1 cellular context compared by ENCODE assay signal in the genomic region with DNA sequence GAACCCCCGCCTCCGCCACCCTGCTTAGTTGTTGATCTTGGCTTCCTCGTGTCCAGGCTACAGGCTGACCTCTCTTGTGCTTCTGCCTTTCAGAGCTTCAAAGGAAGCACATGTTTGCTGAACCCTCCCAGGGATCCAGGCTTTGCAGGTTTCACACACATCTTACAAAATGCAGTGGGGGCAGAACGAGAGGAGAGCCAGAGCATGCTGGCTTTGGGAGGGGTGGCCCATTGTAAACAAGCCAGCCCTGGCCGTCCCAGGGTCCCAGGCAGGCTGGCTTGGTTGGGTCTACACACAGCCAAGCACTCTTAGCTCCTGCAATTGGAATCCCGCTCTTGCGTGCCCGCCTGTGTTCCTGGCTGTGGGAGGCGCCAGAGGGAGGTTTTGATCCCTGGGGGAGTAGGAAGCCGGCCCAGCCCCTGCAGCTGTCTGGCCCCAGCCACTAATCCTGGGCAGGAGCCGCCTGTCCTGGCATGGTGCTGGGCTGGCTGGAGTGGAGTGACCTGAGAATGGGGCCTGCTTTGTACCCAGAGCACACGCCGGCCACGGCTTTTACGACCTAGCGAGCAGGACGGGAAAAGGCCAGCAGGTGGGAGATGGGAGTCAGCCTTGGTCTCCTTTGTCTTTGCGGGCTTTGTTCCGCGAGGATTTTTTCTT.
TF ChIP-seq lines count a peak whose summit lies in the region.

No MANE protein-coding gene starts in this region.

TF ChIP-seq in HepG2, 621 proteins besides CTCF, POLR2A, EP300 and RAD21 (continued from another document and continues in another):
- TF ChIP-seq, protein P1, sequence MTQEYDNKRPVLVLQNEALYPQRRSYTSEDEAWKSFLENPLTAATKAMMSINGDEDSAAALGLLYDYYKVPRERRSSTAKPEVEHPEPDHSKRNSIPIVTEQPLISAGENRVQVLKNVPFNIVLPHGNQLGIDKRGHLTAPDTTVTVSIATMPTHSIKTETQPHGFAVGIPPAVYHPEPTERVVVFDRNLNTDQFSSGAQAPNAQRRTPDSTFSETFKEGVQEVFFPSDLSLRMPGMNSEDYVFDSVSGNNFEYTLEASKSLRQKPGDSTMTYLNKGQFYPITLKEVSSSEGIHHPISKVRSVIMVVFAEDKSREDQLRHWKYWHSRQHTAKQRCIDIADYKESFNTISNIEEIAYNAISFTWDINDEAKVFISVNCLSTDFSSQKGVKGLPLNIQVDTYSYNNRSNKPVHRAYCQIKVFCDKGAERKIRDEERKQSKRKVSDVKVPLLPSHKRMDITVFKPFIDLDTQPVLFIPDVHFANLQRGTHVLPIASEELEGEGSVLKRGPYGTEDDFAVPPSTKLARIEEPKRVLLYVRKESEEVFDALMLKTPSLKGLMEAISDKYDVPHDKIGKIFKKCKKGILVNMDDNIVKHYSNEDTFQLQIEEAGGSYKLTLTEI (CRISPR knock-in tag; conservative IDR thresholded peaks at IDR 0.05), result no peak
- TF ChIP-seq GPN1 (CRISPR knock-in tag; IDR thresholded peaks at IDR 0.05; ENCODE audit: borderline replicate concordance), result no peak
- TF ChIP-seq RELA (CRISPR knock-in tag; IDR thresholded peaks at IDR 0.05), result no peak
- TF ChIP-seq, protein P2, sequence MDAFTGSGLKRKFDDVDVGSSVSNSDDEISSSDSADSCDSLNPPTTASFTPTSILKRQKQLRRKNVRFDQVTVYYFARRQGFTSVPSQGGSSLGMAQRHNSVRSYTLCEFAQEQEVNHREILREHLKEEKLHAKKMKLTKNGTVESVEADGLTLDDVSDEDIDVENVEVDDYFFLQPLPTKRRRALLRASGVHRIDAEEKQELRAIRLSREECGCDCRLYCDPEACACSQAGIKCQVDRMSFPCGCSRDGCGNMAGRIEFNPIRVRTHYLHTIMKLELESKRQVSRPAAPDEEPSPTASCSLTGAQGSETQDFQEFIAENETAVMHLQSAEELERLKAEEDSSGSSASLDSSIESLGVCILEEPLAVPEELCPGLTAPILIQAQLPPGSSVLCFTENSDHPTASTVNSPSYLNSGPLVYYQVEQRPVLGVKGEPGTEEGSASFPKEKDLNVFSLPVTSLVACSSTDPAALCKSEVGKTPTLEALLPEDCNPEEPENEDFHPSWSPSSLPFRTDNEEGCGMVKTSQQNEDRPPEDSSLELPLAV (CRISPR knock-in tag; conservative IDR thresholded peaks at IDR 0.05; ENCODE audit: low read depth), result no peak
- peak; percentile 97 for TF ChIP-seq PITX1 (CRISPR knock-in tag; IDR thresholded peaks at IDR 0.05)
- peak; percentile 92; the same call in 1 of the 2 replicates for TF ChIP-seq ZBTB20 (CRISPR knock-in tag; IDR thresholded peaks at IDR 0.05; ENCODE audit: borderline replicate concordance, low read depth)
- TF ChIP-seq TBX3 (IDR thresholded peaks at IDR 0.05; ENCODE audit: borderline replicate concordance), result peak; percentile 30; the same call in 1 of the 2 replicates
- TF ChIP-seq TP53 (CRISPR knock-in tag; conservative IDR thresholded peaks at IDR 0.05), result peak; percentile 78; the same call in 1 of the 2 replicates
- TF ChIP-seq ARHGAP35 (CRISPR knock-in tag; IDR thresholded peaks at IDR 0.05; ENCODE audit: borderline replicate concordance), result peak; percentile 77; the same call in 1 of the 2 replicates
- peak; percentile 94 for TF ChIP-seq SP5 (CRISPR knock-in tag; IDR thresholded peaks at IDR 0.05; ENCODE audit: borderline replicate concordance, low read depth)
- TF ChIP-seq, protein P3, sequence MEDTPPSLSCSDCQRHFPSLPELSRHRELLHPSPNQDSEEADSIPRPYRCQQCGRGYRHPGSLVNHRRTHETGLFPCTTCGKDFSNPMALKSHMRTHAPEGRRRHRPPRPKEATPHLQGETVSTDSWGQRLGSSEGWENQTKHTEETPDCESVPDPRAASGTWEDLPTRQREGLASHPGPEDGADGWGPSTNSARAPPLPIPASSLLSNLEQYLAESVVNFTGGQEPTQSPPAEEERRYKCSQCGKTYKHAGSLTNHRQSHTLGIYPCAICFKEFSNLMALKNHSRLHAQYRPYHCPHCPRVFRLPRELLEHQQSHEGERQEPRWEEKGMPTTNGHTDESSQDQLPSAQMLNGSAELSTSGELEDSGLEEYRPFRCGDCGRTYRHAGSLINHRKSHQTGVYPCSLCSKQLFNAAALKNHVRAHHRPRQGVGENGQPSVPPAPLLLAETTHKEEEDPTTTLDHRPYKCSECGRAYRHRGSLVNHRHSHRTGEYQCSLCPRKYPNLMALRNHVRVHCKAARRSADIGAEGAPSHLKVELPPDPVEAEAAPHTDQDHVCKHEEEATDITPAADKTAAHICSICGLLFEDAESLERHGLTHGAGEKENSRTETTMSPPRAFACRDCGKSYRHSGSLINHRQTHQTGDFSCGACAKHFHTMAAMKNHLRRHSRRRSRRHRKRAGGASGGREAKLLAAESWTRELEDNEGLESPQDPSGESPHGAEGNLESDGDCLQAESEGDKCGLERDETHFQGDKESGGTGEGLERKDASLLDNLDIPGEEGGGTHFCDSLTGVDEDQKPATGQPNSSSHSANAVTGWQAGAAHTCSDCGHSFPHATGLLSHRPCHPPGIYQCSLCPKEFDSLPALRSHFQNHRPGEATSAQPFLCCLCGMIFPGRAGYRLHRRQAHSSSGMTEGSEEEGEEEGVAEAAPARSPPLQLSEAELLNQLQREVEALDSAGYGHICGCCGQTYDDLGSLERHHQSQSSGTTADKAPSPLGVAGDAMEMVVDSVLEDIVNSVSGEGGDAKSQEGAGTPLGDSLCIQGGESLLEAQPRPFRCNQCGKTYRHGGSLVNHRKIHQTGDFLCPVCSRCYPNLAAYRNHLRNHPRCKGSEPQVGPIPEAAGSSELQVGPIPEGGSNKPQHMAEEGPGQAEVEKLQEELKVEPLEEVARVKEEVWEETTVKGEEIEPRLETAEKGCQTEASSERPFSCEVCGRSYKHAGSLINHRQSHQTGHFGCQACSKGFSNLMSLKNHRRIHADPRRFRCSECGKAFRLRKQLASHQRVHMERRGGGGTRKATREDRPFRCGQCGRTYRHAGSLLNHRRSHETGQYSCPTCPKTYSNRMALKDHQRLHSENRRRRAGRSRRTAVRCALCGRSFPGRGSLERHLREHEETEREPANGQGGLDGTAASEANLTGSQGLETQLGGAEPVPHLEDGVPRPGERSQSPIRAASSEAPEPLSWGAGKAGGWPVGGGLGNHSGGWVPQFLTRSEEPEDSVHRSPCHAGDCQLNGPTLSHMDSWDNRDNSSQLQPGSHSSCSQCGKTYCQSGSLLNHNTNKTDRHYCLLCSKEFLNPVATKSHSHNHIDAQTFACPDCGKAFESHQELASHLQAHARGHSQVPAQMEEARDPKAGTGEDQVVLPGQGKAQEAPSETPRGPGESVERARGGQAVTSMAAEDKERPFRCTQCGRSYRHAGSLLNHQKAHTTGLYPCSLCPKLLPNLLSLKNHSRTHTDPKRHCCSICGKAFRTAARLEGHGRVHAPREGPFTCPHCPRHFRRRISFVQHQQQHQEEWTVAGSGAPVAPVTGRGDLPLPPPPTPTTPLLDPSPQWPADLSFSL (CRISPR knock-in tag; IDR thresholded peaks at IDR 0.05), result peak; percentile 61; the same call in 1 of the 2 replicates
- no peak for TF ChIP-seq NCOA5 (CRISPR knock-in tag; IDR thresholded peaks at IDR 0.05)
- no peak; the same call in 1 of the 2 replicates for TF ChIP-seq POLR2AphosphoS5 (IDR thresholded peaks at IDR 0.05; ENCODE audit: low read depth, low read length)
- TF ChIP-seq ELF4 (CRISPR knock-in tag; IDR thresholded peaks at IDR 0.05; ENCODE audit: borderline replicate concordance), result peak; percentile 76; the same call in 1 of the 2 replicates
- peak; percentile 96 for TF ChIP-seq FOXO1 (CRISPR knock-in tag; IDR thresholded peaks at IDR 0.05)
- peak; percentile 82; the same call in 1 of the 2 replicates for TF ChIP-seq HOXA5 (CRISPR knock-in tag; IDR thresholded peaks at IDR 0.05)
- TF ChIP-seq HES4 (CRISPR knock-in tag; IDR thresholded peaks at IDR 0.05; ENCODE audit: borderline replicate concordance), result peak; percentile 62; the same call in 1 of the 2 replicates
- TF ChIP-seq, protein P4, sequence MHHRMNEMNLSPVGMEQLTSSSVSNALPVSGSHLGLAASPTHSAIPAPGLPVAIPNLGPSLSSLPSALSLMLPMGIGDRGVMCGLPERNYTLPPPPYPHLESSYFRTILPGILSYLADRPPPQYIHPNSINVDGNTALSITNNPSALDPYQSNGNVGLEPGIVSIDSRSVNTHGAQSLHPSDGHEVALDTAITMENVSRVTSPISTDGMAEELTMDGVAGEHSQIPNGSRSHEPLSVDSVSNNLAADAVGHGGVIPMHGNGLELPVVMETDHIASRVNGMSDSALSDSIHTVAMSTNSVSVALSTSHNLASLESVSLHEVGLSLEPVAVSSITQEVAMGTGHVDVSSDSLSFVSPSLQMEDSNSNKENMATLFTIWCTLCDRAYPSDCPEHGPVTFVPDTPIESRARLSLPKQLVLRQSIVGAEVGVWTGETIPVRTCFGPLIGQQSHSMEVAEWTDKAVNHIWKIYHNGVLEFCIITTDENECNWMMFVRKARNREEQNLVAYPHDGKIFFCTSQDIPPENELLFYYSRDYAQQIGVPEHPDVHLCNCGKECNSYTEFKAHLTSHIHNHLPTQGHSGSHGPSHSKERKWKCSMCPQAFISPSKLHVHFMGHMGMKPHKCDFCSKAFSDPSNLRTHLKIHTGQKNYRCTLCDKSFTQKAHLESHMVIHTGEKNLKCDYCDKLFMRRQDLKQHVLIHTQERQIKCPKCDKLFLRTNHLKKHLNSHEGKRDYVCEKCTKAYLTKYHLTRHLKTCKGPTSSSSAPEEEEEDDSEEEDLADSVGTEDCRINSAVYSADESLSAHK (CRISPR knock-in tag; IDR thresholded peaks at IDR 0.05; ENCODE audit: borderline replicate concordance), result no peak
- no peak for TF ChIP-seq ZNF570 (CRISPR knock-in tag; IDR thresholded peaks at IDR 0.05; ENCODE audit: borderline replicate concordance)
- TF ChIP-seq RNF2 (conservative IDR thresholded peaks at IDR 0.05; ENCODE audit: low read depth), result peak; percentile 84; the same call in 1 of the 2 replicates
- no peak; the same call in 1 of the 2 replicates for TF ChIP-seq ZNF569 (CRISPR knock-in tag; IDR thresholded peaks at IDR 0.05; ENCODE audit: borderline replicate concordance)
- TF ChIP-seq ZNF652 (CRISPR knock-in tag; IDR thresholded peaks at IDR 0.05; ENCODE audit: borderline replicate concordance, low read depth), result no peak; the same call in 1 of the 2 replicates
- peak; percentile 91; the same call in 1 of the 2 replicates for TF ChIP-seq ZNF44 (CRISPR knock-in tag; IDR thresholded peaks at IDR 0.05)
- TF ChIP-seq KLF15 (CRISPR knock-in tag; IDR thresholded peaks at IDR 0.05; ENCODE audit: borderline replicate concordance), result peak; percentile 93
- TF ChIP-seq REL (CRISPR knock-in tag; conservative IDR thresholded peaks at IDR 0.05), result peak; percentile 90; the same call in 1 of the 2 replicates
- no peak for TF ChIP-seq ATAD3A (CRISPR knock-in tag; IDR thresholded peaks at IDR 0.05)
- TF ChIP-seq PAWR (CRISPR knock-in tag; IDR thresholded peaks at IDR 0.05; ENCODE audit: borderline replicate concordance), result 0 out of 2 replicates have a peak, but pooled peaks have one; percentile 25
- TF ChIP-seq, protein P5, sequence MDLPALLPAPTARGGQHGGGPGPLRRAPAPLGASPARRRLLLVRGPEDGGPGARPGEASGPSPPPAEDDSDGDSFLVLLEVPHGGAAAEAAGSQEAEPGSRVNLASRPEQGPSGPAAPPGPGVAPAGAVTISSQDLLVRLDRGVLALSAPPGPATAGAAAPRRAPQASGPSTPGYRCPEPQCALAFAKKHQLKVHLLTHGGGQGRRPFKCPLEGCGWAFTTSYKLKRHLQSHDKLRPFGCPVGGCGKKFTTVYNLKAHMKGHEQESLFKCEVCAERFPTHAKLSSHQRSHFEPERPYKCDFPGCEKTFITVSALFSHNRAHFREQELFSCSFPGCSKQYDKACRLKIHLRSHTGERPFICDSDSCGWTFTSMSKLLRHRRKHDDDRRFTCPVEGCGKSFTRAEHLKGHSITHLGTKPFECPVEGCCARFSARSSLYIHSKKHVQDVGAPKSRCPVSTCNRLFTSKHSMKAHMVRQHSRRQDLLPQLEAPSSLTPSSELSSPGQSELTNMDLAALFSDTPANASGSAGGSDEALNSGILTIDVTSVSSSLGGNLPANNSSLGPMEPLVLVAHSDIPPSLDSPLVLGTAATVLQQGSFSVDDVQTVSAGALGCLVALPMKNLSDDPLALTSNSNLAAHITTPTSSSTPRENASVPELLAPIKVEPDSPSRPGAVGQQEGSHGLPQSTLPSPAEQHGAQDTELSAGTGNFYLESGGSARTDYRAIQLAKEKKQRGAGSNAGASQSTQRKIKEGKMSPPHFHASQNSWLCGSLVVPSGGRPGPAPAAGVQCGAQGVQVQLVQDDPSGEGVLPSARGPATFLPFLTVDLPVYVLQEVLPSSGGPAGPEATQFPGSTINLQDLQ (CRISPR knock-in tag; IDR thresholded peaks at IDR 0.05), result no peak; the same call in 1 of the 2 replicates
- peak; percentile 87 for TF ChIP-seq ZNF883 (CRISPR knock-in tag; IDR thresholded peaks at IDR 0.05; ENCODE audit: not compliant biosample characterization)
- TF ChIP-seq, protein P6, sequence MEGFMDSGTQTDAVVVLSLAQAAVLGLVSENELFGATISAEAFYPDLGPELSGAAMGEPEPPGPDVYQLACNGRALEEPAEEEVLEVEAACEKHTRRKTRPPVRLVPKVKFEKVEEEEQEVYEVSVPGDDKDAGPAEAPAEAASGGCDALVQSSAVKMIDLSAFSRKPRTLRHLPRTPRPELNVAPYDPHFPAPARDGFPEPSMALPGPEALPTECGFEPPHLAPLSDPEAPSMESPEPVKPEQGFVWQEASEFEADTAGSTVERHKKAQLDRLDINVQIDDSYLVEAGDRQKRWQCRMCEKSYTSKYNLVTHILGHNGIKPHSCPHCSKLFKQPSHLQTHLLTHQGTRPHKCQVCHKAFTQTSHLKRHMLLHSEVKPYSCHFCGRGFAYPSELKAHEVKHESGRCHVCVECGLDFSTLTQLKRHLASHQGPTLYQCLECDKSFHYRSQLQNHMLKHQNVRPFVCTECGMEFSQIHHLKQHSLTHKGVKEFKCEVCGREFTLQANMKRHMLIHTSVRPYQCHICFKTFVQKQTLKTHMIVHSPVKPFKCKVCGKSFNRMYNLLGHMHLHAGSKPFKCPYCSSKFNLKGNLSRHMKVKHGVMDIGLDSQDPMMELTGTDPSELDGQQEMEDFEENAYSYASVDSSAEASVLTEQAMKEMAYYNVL (CRISPR knock-in tag; IDR thresholded peaks at IDR 0.05; ENCODE audit: borderline replicate concordance), result peak; percentile 95; the same call in 1 of the 2 replicates
- no peak for TF ChIP-seq HMGA1 (CRISPR knock-in tag; conservative IDR thresholded peaks at IDR 0.05)
- peak; percentile 82; the same call in 1 of the 2 replicates for TF ChIP-seq ZNF670 (CRISPR knock-in tag; IDR thresholded peaks at IDR 0.05; ENCODE audit: borderline replicate concordance)
- TF ChIP-seq, protein P7, sequence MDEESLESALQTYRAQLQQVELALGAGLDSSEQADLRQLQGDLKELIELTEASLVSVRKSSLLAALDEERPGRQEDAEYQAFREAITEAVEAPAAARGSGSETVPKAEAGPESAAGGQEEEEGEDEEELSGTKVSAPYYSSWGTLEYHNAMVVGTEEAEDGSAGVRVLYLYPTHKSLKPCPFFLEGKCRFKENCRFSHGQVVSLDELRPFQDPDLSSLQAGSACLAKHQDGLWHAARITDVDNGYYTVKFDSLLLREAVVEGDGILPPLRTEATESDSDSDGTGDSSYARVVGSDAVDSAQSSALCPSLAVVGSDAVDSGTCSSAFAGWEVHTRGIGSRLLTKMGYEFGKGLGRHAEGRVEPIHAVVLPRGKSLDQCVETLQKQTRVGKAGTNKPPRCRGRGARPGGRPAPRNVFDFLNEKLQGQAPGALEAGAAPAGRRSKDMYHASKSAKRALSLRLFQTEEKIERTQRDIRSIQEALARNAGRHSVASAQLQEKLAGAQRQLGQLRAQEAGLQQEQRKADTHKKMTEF (CRISPR knock-in tag; IDR thresholded peaks at IDR 0.05), result peak; percentile 95
- peak; percentile 85 for TF ChIP-seq ESRRA (CRISPR knock-in tag; IDR thresholded peaks at IDR 0.05; ENCODE audit: low read depth)
- TF ChIP-seq MIER2 (CRISPR knock-in tag; IDR thresholded peaks at IDR 0.05), result peak; percentile 84
